In genomic region chr12:14373202-14373601, GRCh38 we compare ENCODE assay signal across 9 cellular contexts. TPM values are rescaled to one million over a fixed set of nuclear protein-coding genes. Genes with fewer than 3 reads are reported as not detected.
DNase-seq lines count a peak whose midpoint lies in the region; ATAC-seq lines count a peak whose summit lies in the region.
"Had no signal": no experiment of that assay in that cellular context is flagged by ENCODE, and none has a peak within 500 bp of the region (broad histone marks: within the 10 kb centered on the region; RNA-seq: fewer than 3 reads in every experiment).

No MANE protein-coding gene starts in this region.

- no peak for DNase-seq in activated T-cell treated with anti-CD3 and anti-CD28 coated beads, Interleukin-2, amount 50 U/mL, for 4 hours
- DNase-seq in activated T-cell treated with anti-CD3 and anti-CD28 coated beads, Interleukin-2, amount 50 U/mL, for 1 hour, result no peak
- no peak for DNase-seq in activated T-helper 2 cell treated with anti-CD3 and anti-CD28 coated beads, Interferon-gamma antibody, Interleukin-2, Interleukin-4, amounts not matched to agents 10 μg/mL and 5 μg/mL and 100 μg/mL, durations not matched to agents 14 hours and 24 hours and 36 hours (ENCODE audit: low spot score)
- no peak for DNase-seq in immature natural killer cell
- no peak for DNase-seq in NCI-H1436 treated with DMSO at 0.1 percent for 48 hours (lab: John Stamatoyannopoulos, UW)
- DNase-seq in SW480 (ENCODE audit: low spot score), result no peak
- no peak for DNase-seq in NCI-H748 treated with DMSO at 0.1 percent for 48 hours (lab: John Stamatoyannopoulos, UW)
- DNase-seq: heart left ventricle had no signal

- peaks cover 18% of the 10 kb centered on the region for H3K36me3 Mint-ChIP-seq in activated T-cell treated with anti-CD3 and anti-CD28 coated beads, Interleukin-2, amount 50 U/mL, for 4 hours (ENCODE audit: insufficient read depth)
- peaks cover 70% of the 10 kb centered on the region for H3K36me3 Mint-ChIP-seq in activated T-helper 2 cell treated with anti-CD3 and anti-CD28 coated beads, Interferon-gamma antibody, Interleukin-2, Interleukin-4, amounts not matched to agents 10 μg/mL and 5 μg/mL and 100 μg/mL, durations not matched to agents 14 hours and 24 hours and 36 hours (ENCODE audit: low read depth)
- peaks cover 6 to 8% (median 7%) of the 10 kb centered on the region in 3 donors for H3K36me3 Mint-ChIP-seq in immature natural killer cell
- H3K36me3 Mint-ChIP-seq in stimulated activated naive CD8-positive, alpha-beta T cell treated with anti-CD3 and anti-CD28 coated beads, Interleukin-15, Interleukin-2, amounts not matched to agents 100 ng/mL and 50 ng/mL, for 24 hours (ENCODE audit: low read depth), result peaks cover 48% of the 10 kb centered on the region

- H3K27ac Mint-ChIP-seq in activated T-helper 2 cell treated with anti-CD3 and anti-CD28 coated beads, Interferon-gamma antibody, Interleukin-2, Interleukin-4, amounts not matched to agents 10 μg/mL and 5 μg/mL and 100 μg/mL, durations not matched to agents 14 hours and 24 hours and 36 hours, result peak overlapping the region; percentile 78
- peak overlapping the region; percentile 49 to 85 (median 71) for H3K27ac Mint-ChIP-seq in immature natural killer cell
- H3K27ac Mint-ChIP-seq in stimulated activated naive CD8-positive, alpha-beta T cell treated with anti-CD3 and anti-CD28 coated beads, Interleukin-15, Interleukin-2, amounts not matched to agents 100 ng/mL and 50 ng/mL, for 24 hours, result peak overlapping the region; percentile 96

- no peaks in the 10 kb centered on the region for H3K27me3 Mint-ChIP-seq in activated T-cell treated with anti-CD3 and anti-CD28 coated beads, Interleukin-2, amount 50 U/mL, for 4 hours (ENCODE audit: low read depth)
- no peaks in the 10 kb centered on the region for H3K27me3 Mint-ChIP-seq in activated T-helper 2 cell treated with anti-CD3 and anti-CD28 coated beads, Interferon-gamma antibody, Interleukin-2, Interleukin-4, amounts not matched to agents 10 μg/mL and 5 μg/mL and 100 μg/mL, durations not matched to agents 14 hours and 24 hours and 36 hours (ENCODE audit: low read depth)
- H3K27me3 Mint-ChIP-seq in immature natural killer cell (ENCODE audit: low read depth in 3 of 3), result no peaks in the 10 kb centered on the region
- H3K27me3 Mint-ChIP-seq in stimulated activated naive CD8-positive, alpha-beta T cell treated with anti-CD3 and anti-CD28 coated beads, Interleukin-15, Interleukin-2, amounts not matched to agents 100 ng/mL and 50 ng/mL, for 24 hours, result no peaks in the 10 kb centered on the region

- peaks cover 14% of the 10 kb centered on the region for H3K9me3 Mint-ChIP-seq in activated T-cell treated with anti-CD3 and anti-CD28 coated beads, Interleukin-2, amount 50 U/mL, for 4 hours
- peaks cover 18% of the 10 kb centered on the region for H3K9me3 Mint-ChIP-seq in activated T-helper 2 cell treated with anti-CD3 and anti-CD28 coated beads, Interferon-gamma antibody, Interleukin-2, Interleukin-4, amounts not matched to agents 10 μg/mL and 5 μg/mL and 100 μg/mL, durations not matched to agents 14 hours and 24 hours and 36 hours
- H3K9me3 Mint-ChIP-seq in immature natural killer cell, result no peaks in the 10 kb centered on the region
- peaks cover 4% of the 10 kb centered on the region for H3K9me3 Mint-ChIP-seq in stimulated activated naive CD8-positive, alpha-beta T cell treated with anti-CD3 and anti-CD28 coated beads, Interleukin-15, Interleukin-2, amounts not matched to agents 100 ng/mL and 50 ng/mL, for 24 hours

- H3K4me3 Mint-ChIP-seq in activated T-cell treated with anti-CD3 and anti-CD28 coated beads, Interleukin-2, amount 50 U/mL, for 4 hours, result peak overlapping the region; percentile 27
- H3K4me3 Mint-ChIP-seq in activated T-helper 2 cell treated with anti-CD3 and anti-CD28 coated beads, Interferon-gamma antibody, Interleukin-2, Interleukin-4, amounts not matched to agents 10 μg/mL and 5 μg/mL and 100 μg/mL, durations not matched to agents 14 hours and 24 hours and 36 hours (ENCODE audit: low read depth), result no peak overlapping the region
- peak overlapping the region in 3 of 5 donors; percentile 35 to 38 (median 36) for H3K4me3 Mint-ChIP-seq in immature natural killer cell
- H3K4me3 Mint-ChIP-seq in stimulated activated naive CD8-positive, alpha-beta T cell treated with anti-CD3 and anti-CD28 coated beads, Interleukin-15, Interleukin-2, amounts not matched to agents 100 ng/mL and 50 ng/mL, for 24 hours, result peak overlapping the region; percentile 68

- ATAC-seq in activated T-cell treated with anti-CD3 and anti-CD28 coated beads, Interleukin-2, amount 50 U/mL, for 4 hours, result peak; percentile 27 to 49

- intact Hi-C loops in activated T-helper 2 cell treated with anti-CD3 and anti-CD28 coated beads, Interferon-gamma antibody, Interleukin-2, Interleukin-4, amounts not matched to agents 10 μg/mL and 5 μg/mL and 100 μg/mL, durations not matched to agents 14 hours and 24 hours and 36 hours (cut with micrococcal nuclease), result no loop called here

- H3K4me1 Mint-ChIP-seq in activated T-cell treated with anti-CD3 and anti-CD28 coated beads, Interleukin-2, amount 50 U/mL, for 4 hours (ENCODE audit: low read depth), result peaks cover 61% of the 10 kb centered on the region
- H3K4me1 Mint-ChIP-seq in activated T-helper 2 cell treated with anti-CD3 and anti-CD28 coated beads, Interferon-gamma antibody, Interleukin-2, Interleukin-4, amounts not matched to agents 10 μg/mL and 5 μg/mL and 100 μg/mL, durations not matched to agents 14 hours and 24 hours and 36 hours (ENCODE audit: low read depth), result peaks cover 39% of the 10 kb centered on the region
- H3K4me1 Mint-ChIP-seq in immature natural killer cell, result peaks cover 62 to 85% of the 10 kb centered on the region in 2 donors
- H3K4me1 Mint-ChIP-seq in stimulated activated naive CD8-positive, alpha-beta T cell treated with anti-CD3 and anti-CD28 coated beads, Interleukin-15, Interleukin-2, amounts not matched to agents 100 ng/mL and 50 ng/mL, for 24 hours (ENCODE audit: low read depth), result peaks cover 69% of the 10 kb centered on the region

RNA-seq across cellular contexts. Expression of gene ATF7IP, which starts 7.7 kb away (rescaled TPM):
- total RNA-seq in activated T-cell treated with anti-CD3 and anti-CD28 coated beads, Interleukin-2, amount 50 U/mL, for 4 hours, result 10 to 100 TPM; 33.5 to 54.6 (median 39.4) TPM
- total RNA-seq in activated T-helper 2 cell treated with anti-CD3 and anti-CD28 coated beads, Interferon-gamma antibody, Interleukin-2, Interleukin-4, amounts not matched to agents 10 μg/mL and 5 μg/mL and 100 μg/mL, durations not matched to agents 14 hours and 24 hours and 36 hours, result 81.2 and 82.1 TPM in 2 replicates
- 100 to 1,000 TPM in 1 of 3 donors, 10 to 100 TPM in 2; 47.9 to 114 (median 84.9) TPM for polyA plus RNA-seq in immature natural killer cell
